ENCODE assay signal across 20 cellular contexts in genomic region chr9:4943346-4943745, GRCh38. TPM values are rescaled to one million over a fixed set of nuclear protein-coding genes. Genes with fewer than 3 reads are reported as not detected.
DNase-seq lines count a peak whose midpoint lies in the region; ATAC-seq, FAIRE-seq and TF ChIP-seq lines count a peak whose summit lies in the region.
"Had no signal": no experiment of that assay in that cellular context is flagged by ENCODE, and none has a peak within 500 bp of the region (broad histone marks: within the 10 kb centered on the region; RNA-seq: fewer than 3 reads in every experiment).

No MANE protein-coding gene starts in this region.

- H3K4me3 ChIP-seq in left ventricle myocardium inferior (no peak overlapping the region), coronary artery (no peak overlapping the region), thoracic aorta (no peak overlapping the region)
- H3K4me3 ChIP-seq: MG63, PC-9 had no signal

- no peaks in the 10 kb centered on the region for H3K27me3 ChIP-seq in left ventricle myocardium inferior (ENCODE audit: low read depth)
- no peaks in the 10 kb centered on the region for H3K27me3 ChIP-seq in thoracic aorta (replicated peaks; ENCODE audit: insufficient read depth)
- H3K27me3 ChIP-seq: MG63 had no signal

- DNase-seq in Right ventricle myocardium superior (no peak), left ventricle myocardium inferior (no peak), GM19239 (ENCODE audit: insufficient read length, low spot score) (no peak), coronary artery (ENCODE audit: low spot score) (no peak), thoracic aorta (ENCODE audit: low spot score) (no peak), iPS-NIHi11 (ENCODE audit: low spot score) (no peak)
- no peak for DNase-seq in activated CD8-positive, alpha-beta memory T cell treated with anti-CD3 and anti-CD28 coated beads for 24 hours
- DNase-seq: Caco-2; CD8-positive, alpha-beta T cell; IMR-90; KG1; MG63; NCI-H2029; NCI-H446; NCI-H524 treated with DMSO at 0.1 percent for 48 hours; NCI-H774; PC-9; SHP77 treated with DMSO at 0.1 percent for 48 hours had no signal

- H3K27ac ChIP-seq in left ventricle myocardium inferior (replicated peaks) (no peak overlapping the region), coronary artery (peak overlapping the region; percentile 46 to 49), thoracic aorta (peak overlapping the region; percentile 73 to 76)
- H3K27ac ChIP-seq: C4-2B, PC-9 had no signal

- no peak for TF ChIP-seq CTCF in left ventricle myocardium inferior (IDR thresholded peaks at IDR 0.05; ENCODE audit: borderline replicate concordance)
- no peak for TF ChIP-seq CTCF in coronary artery (IDR thresholded peaks at IDR 0.05)
- TF ChIP-seq CTCF in thoracic aorta (IDR thresholded peaks at IDR 0.05) = no peak

- intact Hi-C loops in Right ventricle myocardium superior (cut with DNase I) (no loop called here), left ventricle myocardium inferior (cut with micrococcal nuclease) (no loop called here)

- FAIRE-seq in GM19239 (lab: Jason Lieb, UNC) = peak; percentile 78

- peak; percentile 75 for ATAC-seq in Right ventricle myocardium superior (ENCODE audit: poor library complexity)
- no peak for ATAC-seq in thoracic aorta (ENCODE audit: insufficient number of reproducible peaks, low FRiP score, low read depth)
- ATAC-seq: CD8-positive, alpha-beta T cell; HCT116 had no signal

- H3K4me1 ChIP-seq in left ventricle myocardium inferior (peaks cover 30% of the 10 kb centered on the region), thoracic aorta (ENCODE audit: control insufficient read depth in 1 of 2, low read depth in 2 of 2) (peaks cover 35 to 79% of the 10 kb centered on the region in 2 donors)
- H3K4me1 ChIP-seq: Caco-2 had no signal

- no peaks in the 10 kb centered on the region for H3K36me3 ChIP-seq in left ventricle myocardium inferior
- H3K36me3 ChIP-seq in thoracic aorta = no peaks in the 10 kb centered on the region
- H3K36me3 ChIP-seq: MG63 had no signal

- H3K9me3 ChIP-seq in left ventricle myocardium inferior (replicated peaks) (no peaks in the 10 kb centered on the region), thoracic aorta (no peaks in the 10 kb centered on the region)
- H3K9me3 ChIP-seq: Caco-2, MG63 had no signal

RNA-seq across cellular contexts. Expression of gene JAK2, which starts 41.7 kb away (rescaled TPM):
- total RNA-seq in Right ventricle myocardium superior = 12.7 TPM
- 28.7 TPM for total RNA-seq in left ventricle myocardium inferior
- total RNA-seq in thoracic aorta = 10 to 100 TPM; 77.8 to 90.0 TPM
